ENCODE assay signal across 27 cellular contexts in genomic region chr12:34303091-34303870, GRCh38.
"Had no signal": no experiment of that assay in that cellular context is flagged by ENCODE, and none has a peak within 500 bp of the region (broad histone marks: within the 10 kb centered on the region; RNA-seq: fewer than 3 reads in every experiment).

No MANE protein-coding gene starts in this region.

- ATAC-seq: effector memory CD8-positive, alpha-beta T cell; gastrocnemius medialis; left colon; naive thymus-derived CD4-positive, alpha-beta T cell; psoas muscle; right lobe of liver; stimulated activated effector memory CD8-positive, alpha-beta T cell treated with anti-CD3 and anti-CD28 coated beads, Interleukin-12 subunit alpha, Interleukin-12 subunit beta, amount 100 ng/mL, for 72 hours had no signal

- H3K36me3 ChIP-seq: gastrocnemius medialis, neural progenitor cell, right lobe of liver, stomach, thyroid gland, vagina had no signal

- H3K4me1 ChIP-seq: gastrocnemius medialis, neural progenitor cell, psoas muscle, right lobe of liver, stomach, thyroid gland, vagina had no signal

- H3K4me3 Mint-ChIP-seq: central memory CD8-positive, alpha-beta T cell; effector memory CD8-positive, alpha-beta T cell; naive thymus-derived CD4-positive, alpha-beta T cell; nephron; neural progenitor cell; stimulated activated effector memory CD8-positive, alpha-beta T cell treated with anti-CD3 and anti-CD28 coated beads, Interleukin-12 subunit alpha, Interleukin-12 subunit beta, amount 100 ng/mL, for 72 hours had no signal

- H3K27me3 Mint-ChIP-seq: central memory CD8-positive, alpha-beta T cell; effector memory CD8-positive, alpha-beta T cell; naive thymus-derived CD4-positive, alpha-beta T cell had no signal

- H3K27ac ChIP-seq: coronary artery, gastrocnemius medialis, hepatocyte, neural progenitor cell, psoas muscle, right lobe of liver, stomach, thyroid gland, vagina had no signal

- H3K9me3 ChIP-seq: gastrocnemius medialis, psoas muscle, right lobe of liver, thyroid gland, vagina had no signal

- H3K9ac ChIP-seq: neural progenitor cell had no signal

- H3K27ac Mint-ChIP-seq: effector memory CD8-positive, alpha-beta T cell; nephron; neural progenitor cell; stimulated activated effector memory CD8-positive, alpha-beta T cell treated with anti-CD3 and anti-CD28 coated beads, Interleukin-12 subunit alpha, Interleukin-12 subunit beta, amount 100 ng/mL, for 72 hours had no signal

- DNase-seq: dermis blood vessel endothelial cell; effector memory CD8-positive, alpha-beta T cell; gastrocnemius medialis; head of caudate nucleus; left colon; mammary epithelial cell; mesendoderm; midbrain; naive thymus-derived CD4-positive, alpha-beta T cell; nucleus accumbens; stimulated activated CD4-positive, alpha-beta T cell treated with anti-CD3 and anti-CD28 coated beads, Interleukin-2, amount 100 ng/mL, for 24 hours; stimulated activated CD4-positive, alpha-beta T cell treated with anti-CD3 and anti-CD28 coated beads, Interleukin-4, amount 100 ng/mL, for 24 hours; stimulated activated naive CD4-positive, alpha-beta T cell treated with Interleukin-2 at 50 U/mL for 16 hours; stomach; thyroid gland; trophoblast cell had no signal

- H3K4me3 ChIP-seq: coronary artery, gastrocnemius medialis, hepatocyte, neural progenitor cell, psoas muscle, right lobe of liver, smooth muscle cell, stomach, thyroid gland, vagina had no signal

- H3K4me1 Mint-ChIP-seq: central memory CD8-positive, alpha-beta T cell; naive thymus-derived CD4-positive, alpha-beta T cell; nephron; neural progenitor cell; stimulated activated effector memory CD8-positive, alpha-beta T cell treated with anti-CD3 and anti-CD28 coated beads, Interleukin-12 subunit alpha, Interleukin-12 subunit beta, amount 100 ng/mL, for 72 hours had no signal

- FAIRE-seq: endometrium had no signal

- H3K27me3 ChIP-seq: gastrocnemius medialis, hepatocyte, neural progenitor cell, right lobe of liver, stomach, thyroid gland, vagina had no signal

- H3K36me3 Mint-ChIP-seq: neural progenitor cell; stimulated activated effector memory CD8-positive, alpha-beta T cell treated with anti-CD3 and anti-CD28 coated beads, Interleukin-12 subunit alpha, Interleukin-12 subunit beta, amount 100 ng/mL, for 72 hours had no signal
